ENCODE assay signal across 28 cellular contexts in the genomic region with DNA sequence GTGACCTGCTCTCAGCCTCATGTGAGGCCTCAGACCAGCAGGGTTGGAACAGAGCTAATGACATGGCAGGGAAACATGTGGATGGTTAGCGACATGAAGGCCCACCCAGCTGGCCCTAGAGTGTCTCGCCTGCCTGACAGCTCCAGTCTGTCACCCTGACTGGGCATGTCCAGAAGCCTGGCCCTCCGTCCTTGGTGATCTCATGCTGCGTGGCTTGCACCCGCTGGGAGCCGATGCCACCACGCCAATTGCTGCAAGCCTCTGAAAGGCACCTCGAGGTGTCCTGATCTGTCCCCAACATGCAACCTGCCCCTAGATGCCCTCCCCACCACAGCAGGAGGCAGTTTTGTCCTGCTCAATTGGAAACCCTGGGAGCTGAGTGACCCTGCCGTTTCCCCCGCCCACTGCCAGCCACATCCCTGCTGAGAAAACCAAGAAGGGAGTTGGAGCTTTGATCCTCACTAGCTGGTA. TPM values are rescaled to one million over a fixed set of nuclear protein-coding genes. Genes with fewer than 3 reads are reported as not detected.
A peak's percentile ranks its signal among the peaks of the same experiment; 100 is the strongest.
DNase-seq lines count a peak whose midpoint lies in the region; ATAC-seq and TF ChIP-seq lines count a peak whose summit lies in the region.
"Had no signal": no experiment of that assay in that cellular context is flagged by ENCODE, and none has a peak within 500 bp of the region (broad histone marks: within the 10 kb centered on the region; RNA-seq: fewer than 3 reads in every experiment).

No MANE protein-coding gene starts in this region.

- DNase-seq in activated T-cell treated with anti-CD3 and anti-CD28 coated beads, Interleukin-2, amount 50 U/mL, for 1 hour = peak; percentile 4
- DNase-seq in activated T-cell treated with anti-CD3 and anti-CD28 coated beads, Interleukin-2, amount 50 U/mL, for 48 hours = no peak
- DNase-seq in CD14-positive monocyte (ENCODE audit: low spot score) (peak; percentile 31), endodermal cell (peak; percentile 46), posterior cingulate gyrus (peak in 7 of 10 donors; percentile 0 to 72 (median 16)), NCI-H1436 treated with DMSO at 0.1 percent for 48 hours (lab: John Stamatoyannopoulos, UW) (no peak), kidney glomerular epithelial cell (lab: John Stamatoyannopoulos, UW) (no peak)
- DNase-seq: activated B cell treated with CpG ODN at 0.5 μM for 24 hours; activated CD4-positive, alpha-beta T cell treated with anti-CD3 and anti-CD28 coated beads, Interleukin-2, amount 10 ng/mL, durations not matched to agents 7 days and 5 days; activated naive CD4-positive, alpha-beta T cell treated with anti-CD3 and anti-CD28 coated beads for 36 hours; activated T-cell treated with anti-CD3 and anti-CD28 coated beads, Interleukin-2, amount 50 U/mL, for 72 hours; AML-193; anterior cingulate cortex; CD8-positive, alpha-beta T cell; colonic mucosa; effector memory CD4-positive, alpha-beta T cell; erythroblast; NCI-H1694 treated with DMSO at 0.1 percent for 48 hours; NCI-H510A; nucleus accumbens; RPMI8226 had no signal

- H3K27me3 Mint-ChIP-seq in CD14-positive monocyte (ENCODE audit: low read depth in 3 of 3) (peaks cover 7 to 15% (median 8%) of the 10 kb centered on the region in 3 donors), endodermal cell (ENCODE audit: insufficient read depth) (no peaks in the 10 kb centered on the region)

- no peak for ATAC-seq in GM18870 (IDR thresholded peaks at IDR 0.05; ENCODE audit: unreplicated experiment)
- ATAC-seq: activated T-cell treated with anti-CD3 and anti-CD28 coated beads, Interleukin-2, amount 50 U/mL, for 72 hours; CD8-positive, alpha-beta T cell; GM23338; naive thymus-derived CD8-positive, alpha-beta T cell; stimulated activated memory B cell treated with anti-CD40 and anti-IgM and Interleukin-4, amounts not matched to agents 10 μg/mL and 1 μg/mL and 100 μg/mL, for 72 hours had no signal

- H3K4me3 Mint-ChIP-seq in CD14-positive monocyte = no peak overlapping the region
- H3K4me3 Mint-ChIP-seq in endodermal cell = no peak overlapping the region
- H3K4me3 Mint-ChIP-seq: activated B cell treated with CpG ODN at 0.5 μM for 24 hours; activated CD4-positive, alpha-beta T cell treated with anti-CD3 and anti-CD28 coated beads, Interleukin-2, amount 10 ng/mL, durations not matched to agents 7 days and 5 days; activated naive CD4-positive, alpha-beta T cell treated with anti-CD3 and anti-CD28 coated beads for 36 hours; activated T-cell treated with anti-CD3 and anti-CD28 coated beads, Interleukin-2, amount 50 U/mL, for 72 hours; CD8-positive, alpha-beta T cell; GM23338; mesothelial cell of epicardium; naive thymus-derived CD8-positive, alpha-beta T cell; stimulated activated memory B cell treated with anti-CD40 and anti-IgM and Interleukin-4, amounts not matched to agents 10 μg/mL and 1 μg/mL and 100 μg/mL, for 72 hours had no signal

- H3K36me3 Mint-ChIP-seq in CD14-positive monocyte (no peaks in the 10 kb centered on the region), endodermal cell (ENCODE audit: low read depth) (no peaks in the 10 kb centered on the region)
- H3K36me3 Mint-ChIP-seq: CD8-positive, alpha-beta T cell; mesothelial cell of epicardium; naive thymus-derived CD8-positive, alpha-beta T cell; stimulated activated memory B cell treated with anti-CD40 and anti-IgM and Interleukin-4, amounts not matched to agents 10 μg/mL and 1 μg/mL and 100 μg/mL, for 72 hours had no signal

- H3K27ac Mint-ChIP-seq in CD14-positive monocyte (peak overlapping the region in 1 of 7 donors; percentile 51), endodermal cell (no peak overlapping the region)
- H3K27ac Mint-ChIP-seq: activated B cell treated with CpG ODN at 0.5 μM for 24 hours; activated CD4-positive, alpha-beta T cell treated with anti-CD3 and anti-CD28 coated beads, Interleukin-2, amount 10 ng/mL, durations not matched to agents 7 days and 5 days; activated naive CD4-positive, alpha-beta T cell treated with anti-CD3 and anti-CD28 coated beads for 36 hours; activated T-cell treated with anti-CD3 and anti-CD28 coated beads, Interleukin-2, amount 50 U/mL, for 72 hours; CD8-positive, alpha-beta T cell; GM23338; mesothelial cell of epicardium; naive thymus-derived CD8-positive, alpha-beta T cell; stimulated activated memory B cell treated with anti-CD40 and anti-IgM and Interleukin-4, amounts not matched to agents 10 μg/mL and 1 μg/mL and 100 μg/mL, for 72 hours had no signal

- TF ChIP-seq CTCF in CD14-positive monocyte (IDR thresholded peaks at IDR 0.05) (no peak), endodermal cell (conservative IDR thresholded peaks at IDR 0.05) (no peak)

- H3K36me3 ChIP-seq in endodermal cell (ENCODE audit: control insufficient read depth, insufficient read depth, low read length) = no peaks in the 10 kb centered on the region
- H3K36me3 ChIP-seq: colonic mucosa, uterus had no signal

- no peak overlapping the region for H3K27ac ChIP-seq in endodermal cell (ENCODE audit: low read depth, low read length)
- H3K27ac ChIP-seq: colonic mucosa, uterus had no signal

- H3K4me1 Mint-ChIP-seq in CD14-positive monocyte = no peaks in the 10 kb centered on the region
- peaks cover 8% of the 10 kb centered on the region for H3K4me1 Mint-ChIP-seq in endodermal cell
- H3K4me1 Mint-ChIP-seq: activated B cell treated with CpG ODN at 0.5 μM for 24 hours; activated CD4-positive, alpha-beta T cell treated with anti-CD3 and anti-CD28 coated beads, Interleukin-2, amount 10 ng/mL, durations not matched to agents 7 days and 5 days; naive thymus-derived CD8-positive, alpha-beta T cell; stimulated activated memory B cell treated with anti-CD40 and anti-IgM and Interleukin-4, amounts not matched to agents 10 μg/mL and 1 μg/mL and 100 μg/mL, for 72 hours had no signal

- H3K4me3 ChIP-seq in endodermal cell (ENCODE audit: low read length) = no peak overlapping the region
- H3K4me3 ChIP-seq: colonic mucosa, GM23338, uterus had no signal

- no peak overlapping the region for H3K9ac ChIP-seq in endodermal cell (ENCODE audit: extremely low read depth, low read length, poor library complexity, severe bottlenecking)

- no peaks in the 10 kb centered on the region for H3K9me3 ChIP-seq in endodermal cell (ENCODE audit: control insufficient read depth, low read length)
- H3K9me3 ChIP-seq: colonic mucosa, uterus had no signal

- H3K4me1 ChIP-seq in endodermal cell (ENCODE audit: control insufficient read depth, insufficient read depth, low read length) = no peaks in the 10 kb centered on the region
- H3K4me1 ChIP-seq: colonic mucosa, uterus had no signal

- WGBS in endodermal cell (ENCODE audit: insufficient coverage in 1 of 2, insufficient read length in 1 of 2), 2 experiments = 79 to 84% methylated on average over 4 to 10 of the region's 10 CpGs

- no peaks in the 10 kb centered on the region for H3K27me3 ChIP-seq in endodermal cell (ENCODE audit: control insufficient read depth, insufficient read depth, low read length, poor library complexity, severe bottlenecking)
- H3K27me3 ChIP-seq: colonic mucosa, uterus had no signal

- H3K9me3 Mint-ChIP-seq in CD14-positive monocyte (no peaks in the 10 kb centered on the region), endodermal cell (no peaks in the 10 kb centered on the region)
- H3K9me3 Mint-ChIP-seq: activated B cell treated with CpG ODN at 0.5 μM for 24 hours; activated CD4-positive, alpha-beta T cell treated with anti-CD3 and anti-CD28 coated beads, Interleukin-2, amount 10 ng/mL, durations not matched to agents 7 days and 5 days; activated naive CD4-positive, alpha-beta T cell treated with anti-CD3 and anti-CD28 coated beads for 36 hours; activated T-cell treated with anti-CD3 and anti-CD28 coated beads, Interleukin-2, amount 50 U/mL, for 72 hours; CD8-positive, alpha-beta T cell; GM23338; mesothelial cell of epicardium; stimulated activated memory B cell treated with anti-CD40 and anti-IgM and Interleukin-4, amounts not matched to agents 10 μg/mL and 1 μg/mL and 100 μg/mL, for 72 hours had no signal

- intact Hi-C loops in CD14-positive monocyte (cut with micrococcal nuclease) = no loop called here
- intact Hi-C loops in posterior cingulate gyrus (cut with DNase I) = no loop called here

RNA-seq across cellular contexts. Expression of a gene that starts 27.8 kb away (rescaled TPM):
- under 1 TPM; 0.08 to 0.14 TPM for polyA plus RNA-seq in CD14-positive monocyte
- total RNA-seq in endodermal cell = 1 to 10 TPM; 1.2 to 3.5 TPM
- 2.6 TPM for polyA plus RNA-seq in endodermal cell (2013, experiment 1 of 2)
- 2.3 TPM for polyA plus RNA-seq in endodermal cell (2013, experiment 2 of 2)
- total RNA-seq: activated B cell treated with CpG ODN at 0.5 μM for 24 hours; CD8-positive, alpha-beta T cell; HT-29; naive thymus-derived CD8-positive, alpha-beta T cell had no signal
- polyA plus RNA-seq: naive thymus-derived CD8-positive, alpha-beta T cell had no signal

Comparison
In these comparisons a context has a peak if more than half of its experiments do, and no peak if none do; other contexts are left out.
1. DNase-seq: peak in activated T-cell treated with anti-CD3 and anti-CD28 coated beads, Interleukin-2, amount 50 U/mL, for 1 hour (single experiment), CD14-positive monocyte (single experiment), endodermal cell (single experiment) and posterior cingulate gyrus (7 of 10); none in activated T-cell treated with anti-CD3 and anti-CD28 coated beads, Interleukin-2, amount 50 U/mL, for 48 hours (0 of 2), NCI-H1436 treated with DMSO at 0.1 percent for 48 hours (single experiment) and kidney glomerular epithelial cell (single experiment).